ENCODE assay signal across 20 cellular contexts in the genomic region with DNA sequence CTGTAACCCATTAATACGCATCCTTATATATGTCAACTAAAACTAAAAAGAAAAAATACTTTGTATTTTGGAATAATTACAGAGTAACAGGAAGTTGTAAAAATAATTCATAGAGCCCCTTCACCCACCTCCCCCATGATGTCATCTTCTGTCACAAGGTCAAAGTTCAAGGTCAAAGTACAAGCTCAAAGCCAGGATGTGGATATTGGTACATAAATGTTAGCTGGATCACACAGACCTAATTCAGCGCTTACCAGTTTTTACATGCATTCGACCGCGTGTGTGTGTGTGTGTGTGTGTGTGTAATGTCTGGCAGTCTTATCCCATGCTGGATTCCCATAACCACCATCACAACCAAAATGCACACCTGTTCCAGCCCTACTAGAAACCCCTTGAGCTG.
A peak's percentile ranks its signal among the peaks of the same experiment; 100 is the strongest.
DNase-seq lines count a peak whose midpoint lies in the region; ATAC-seq, FAIRE-seq and TF ChIP-seq lines count a peak whose summit lies in the region.
"Had no signal": no experiment of that assay in that cellular context is flagged by ENCODE, and none has a peak within 500 bp of the region (broad histone marks: within the 10 kb centered on the region; RNA-seq: fewer than 3 reads in every experiment).

No MANE protein-coding gene starts in this region.

- no peak overlapping the region for H3K27ac ChIP-seq in K562 (ENCODE audit: extremely low read depth, low read depth, low read length)

- TF ChIP-seq POLR2A in K562 (conservative IDR thresholded peaks at IDR 0.05) = no peak

- DNase-seq in SW480 (ENCODE audit: low spot score) = peak; percentile 1
- DNase-seq in K562 (ENCODE audit: extremely low read depth in 1 of 4, low spot score in 3 of 4) = no peak
- DNase-seq in memory B cell (ENCODE audit: low spot score in 2 of 2) = no peak
- no peak for DNase-seq in LoVo (ENCODE audit: low spot score)
- no peak for DNase-seq in stimulated activated CD4-positive, alpha-beta T cell treated with anti-CD3 and anti-CD28 coated beads, Interleukin-4, amount 100 ng/mL, for 1 hour
- DNase-seq: C1 segment of cervical spinal cord; CD4-positive, CD25-positive, alpha-beta regulatory T cell; CD8-positive, alpha-beta T cell; DMS 273 treated with DMSO at 0.1 percent for 48 hours; DMS79; EL; GDM1; H9; HFFc6 had no signal

- CTCF ChIA-PET in K562 (lab: Yijun Ruan, JAX; ENCODE audit: low intra/inter-chr PET ratio) = no interaction called here

- no peaks in the 10 kb centered on the region; a peak in 1 of 5 replicates for H3K4me1 ChIP-seq in K562 (replicated peaks in 1 of 2; ENCODE audit: control insufficient read depth in 2 of 2, insufficient read depth in 2 of 2, low read length in 2 of 2)

- in situ Hi-C loops in K562 (cut with MboI) = no loop called here

- H3K9me1 ChIP-seq in K562 (ENCODE audit: control insufficient read depth, insufficient read depth, low read length) = no peaks in the 10 kb centered on the region

- intact Hi-C loops in K562 (cut with micrococcal nuclease) = no loop called here

- ATAC-seq in K562 = no peak
- no peak for ATAC-seq in memory B cell (ENCODE audit: low read depth)
- no peak for ATAC-seq in HG03571 (IDR thresholded peaks at IDR 0.05; ENCODE audit: unreplicated experiment)
- ATAC-seq: CD8-positive, alpha-beta T cell; GM23338; HCT116 had no signal

- H3K36me3 ChIP-seq in K562 (ENCODE audit: control insufficient read depth, insufficient read depth, low read length) = no peaks in the 10 kb centered on the region

- no peak for TF ChIP-seq CTCF in K562 (IDR thresholded peaks at IDR 0.05 in 2 of 3, conservative IDR thresholded peaks at IDR 0.05 in 1 of 3; ENCODE audit: insufficient read depth in 2 of 3, low read depth in 1 of 3, low read length in 3 of 3)

- WGBS in K562 (ENCODE audit: insufficient coverage, low coverage, missing lambda C conversion rate) = 58% methylated on average over 5 of the region's 5 CpGs

- H3K79me2 ChIP-seq in K562 (ENCODE audit: control insufficient read depth, insufficient read depth, low read length) = no peaks in the 10 kb centered on the region

- H3K4me3 Mint-ChIP-seq in memory B cell = no peak overlapping the region
- H3K4me3 Mint-ChIP-seq: CD4-positive, CD25-positive, alpha-beta regulatory T cell; CD8-positive, alpha-beta T cell; GM23338; H9; HFFc6 had no signal

- H3K9me3 ChIP-seq in K562 (replicated peaks; ENCODE audit: control insufficient read depth, insufficient read depth, low read depth, low read length) = no peaks in the 10 kb centered on the region

- H3K4me2 ChIP-seq in K562 (ENCODE audit: insufficient read depth, low read length) = no peak overlapping the region
- H3K4me2 ChIP-seq: GM23338 had no signal

- H3K4me3 ChIP-seq in K562 = no peak overlapping the region
- H3K4me3 ChIP-seq: GM23338 had no signal

- peaks cover 4% of the 10 kb centered on the region for H3K27me3 Mint-ChIP-seq in memory B cell

- POLR2A ChIA-PET in K562 (lab: Yijun Ruan, JAX) = interaction anchor here (1.4 kb wide), 1 partner anchor 58 kb away, joined by 3 read pairs; no protein-coding TSS in a partner anchor

- H3K9ac ChIP-seq in K562 (ENCODE audit: insufficient read depth in 1 of 2, low read depth in 2 of 2, low read length in 2 of 2) = no peak overlapping the region

- FAIRE-seq in K562 (lab: Jason Lieb, UNC) = no peak
- FAIRE-seq: D721Med, GM12891, GM18507 had no signal

- peaks cover 2% of the 10 kb centered on the region for H3K4me1 Mint-ChIP-seq in memory B cell

- H4K20me1 ChIP-seq in K562 (replicated peaks; ENCODE audit: control insufficient read depth, insufficient read depth, low read length) = peaks cover 19% of the 10 kb centered on the region; the same call in 1 of the 2 replicates

- peaks cover 0 to 3% of the 10 kb centered on the region in 2 experiments; a peak in 1 of 5 replicates for H3K27me3 ChIP-seq in K562 (ENCODE audit: control insufficient read depth in 2 of 2, insufficient read depth in 2 of 2, low read length in 2 of 2)

- TF ChIP-seq EP300 in K562 (IDR thresholded peaks at IDR 0.05; ENCODE audit: low read length) = no peak

- peaks cover 1% of the 10 kb centered on the region for H3K9me3 Mint-ChIP-seq in memory B cell
- H3K9me3 Mint-ChIP-seq: CD8-positive, alpha-beta T cell; HFFc6 had no signal

- no peak for TF ChIP-seq RAD21 in K562 (CRISPR knock-in tag; conservative IDR thresholded peaks at IDR 0.05 in 1 of 2, IDR thresholded peaks at IDR 0.05 in 1 of 2)

- peak overlapping the region; percentile 38 for H3K27ac Mint-ChIP-seq in memory B cell
- H3K27ac Mint-ChIP-seq: CD4-positive, CD25-positive, alpha-beta regulatory T cell; CD8-positive, alpha-beta T cell; GM23338; H9; HFFc6 had no signal

- BruUV-seq in K562 (replicated peaks; lab: Mats Ljungman, UMichigan) = no TSS peak

- peaks cover 1% of the 10 kb centered on the region for H3K36me3 Mint-ChIP-seq in memory B cell
- H3K36me3 Mint-ChIP-seq: CD4-positive, CD25-positive, alpha-beta regulatory T cell; CD8-positive, alpha-beta T cell had no signal

- no peak overlapping the region for H2AFZ ChIP-seq in K562 (ENCODE audit: low read depth, low read length)
- H2AFZ ChIP-seq: GM23338 had no signal

TF ChIP-seq in K562, 482 proteins besides CTCF, POLR2A, EP300 and RAD21 (continues in another document):
- TF ChIP-seq NR2C1 (IDR thresholded peaks at IDR 0.05) = peak; percentile 79
- TF ChIP-seq NR2C1 (tag; IDR thresholded peaks at IDR 0.05) = peak; percentile 72
- no peak for TF ChIP-seq JUND (IDR thresholded peaks at IDR 0.05; ENCODE audit: borderline replicate concordance, low read depth, low read length)
- TF ChIP-seq JUND (tag; IDR thresholded peaks at IDR 0.05; ENCODE audit: borderline replicate concordance, low read depth, low read length) = no peak
- no peak for TF ChIP-seq ESRRB (CRISPR knock-in tag; IDR thresholded peaks at IDR 0.05; ENCODE audit: borderline replicate concordance)
- TF ChIP-seq ESRRA (IDR thresholded peaks at IDR 0.05; ENCODE audit: borderline replicate concordance, low read depth) = peak; percentile 80
- TF ChIP-seq, protein P1, sequence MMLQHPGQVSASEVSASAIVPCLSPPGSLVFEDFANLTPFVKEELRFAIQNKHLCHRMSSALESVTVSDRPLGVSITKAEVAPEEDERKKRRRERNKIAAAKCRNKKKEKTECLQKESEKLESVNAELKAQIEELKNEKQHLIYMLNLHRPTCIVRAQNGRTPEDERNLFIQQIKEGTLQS (IDR thresholded peaks at IDR 0.05) = 0 out of 2 replicates have a peak, but pooled peaks have one; percentile 21
- TF ChIP-seq, protein P1 (CRISPR knock-in tag; conservative IDR thresholded peaks at IDR 0.05) = no peak
- TF ChIP-seq, protein P2, sequence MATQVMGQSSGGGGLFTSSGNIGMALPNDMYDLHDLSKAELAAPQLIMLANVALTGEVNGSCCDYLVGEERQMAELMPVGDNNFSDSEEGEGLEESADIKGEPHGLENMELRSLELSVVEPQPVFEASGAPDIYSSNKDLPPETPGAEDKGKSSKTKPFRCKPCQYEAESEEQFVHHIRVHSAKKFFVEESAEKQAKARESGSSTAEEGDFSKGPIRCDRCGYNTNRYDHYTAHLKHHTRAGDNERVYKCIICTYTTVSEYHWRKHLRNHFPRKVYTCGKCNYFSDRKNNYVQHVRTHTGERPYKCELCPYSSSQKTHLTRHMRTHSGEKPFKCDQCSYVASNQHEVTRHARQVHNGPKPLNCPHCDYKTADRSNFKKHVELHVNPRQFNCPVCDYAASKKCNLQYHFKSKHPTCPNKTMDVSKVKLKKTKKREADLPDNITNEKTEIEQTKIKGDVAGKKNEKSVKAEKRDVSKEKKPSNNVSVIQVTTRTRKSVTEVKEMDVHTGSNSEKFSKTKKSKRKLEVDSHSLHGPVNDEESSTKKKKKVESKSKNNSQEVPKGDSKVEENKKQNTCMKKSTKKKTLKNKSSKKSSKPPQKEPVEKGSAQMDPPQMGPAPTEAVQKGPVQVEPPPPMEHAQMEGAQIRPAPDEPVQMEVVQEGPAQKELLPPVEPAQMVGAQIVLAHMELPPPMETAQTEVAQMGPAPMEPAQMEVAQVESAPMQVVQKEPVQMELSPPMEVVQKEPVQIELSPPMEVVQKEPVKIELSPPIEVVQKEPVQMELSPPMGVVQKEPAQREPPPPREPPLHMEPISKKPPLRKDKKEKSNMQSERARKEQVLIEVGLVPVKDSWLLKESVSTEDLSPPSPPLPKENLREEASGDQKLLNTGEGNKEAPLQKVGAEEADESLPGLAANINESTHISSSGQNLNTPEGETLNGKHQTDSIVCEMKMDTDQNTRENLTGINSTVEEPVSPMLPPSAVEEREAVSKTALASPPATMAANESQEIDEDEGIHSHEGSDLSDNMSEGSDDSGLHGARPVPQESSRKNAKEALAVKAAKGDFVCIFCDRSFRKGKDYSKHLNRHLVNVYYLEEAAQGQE (CRISPR knock-in tag; IDR thresholded peaks at IDR 0.05; ENCODE audit: low read depth) = no peak
- TF ChIP-seq RUNX1 (IDR thresholded peaks at IDR 0.05; ENCODE audit: low read depth) = no peak
- peak; percentile 75; the same call in 1 of the 2 replicates for TF ChIP-seq NR2C2 (CRISPR knock-in tag; IDR thresholded peaks at IDR 0.05)
- no peak; the same call in 1 of the 2 replicates for TF ChIP-seq NR2C2 (tag; IDR thresholded peaks at IDR 0.05)
- no peak for TF ChIP-seq SLC30A9 (CRISPR knock-in tag; IDR thresholded peaks at IDR 0.05)
- TF ChIP-seq, protein P3, sequence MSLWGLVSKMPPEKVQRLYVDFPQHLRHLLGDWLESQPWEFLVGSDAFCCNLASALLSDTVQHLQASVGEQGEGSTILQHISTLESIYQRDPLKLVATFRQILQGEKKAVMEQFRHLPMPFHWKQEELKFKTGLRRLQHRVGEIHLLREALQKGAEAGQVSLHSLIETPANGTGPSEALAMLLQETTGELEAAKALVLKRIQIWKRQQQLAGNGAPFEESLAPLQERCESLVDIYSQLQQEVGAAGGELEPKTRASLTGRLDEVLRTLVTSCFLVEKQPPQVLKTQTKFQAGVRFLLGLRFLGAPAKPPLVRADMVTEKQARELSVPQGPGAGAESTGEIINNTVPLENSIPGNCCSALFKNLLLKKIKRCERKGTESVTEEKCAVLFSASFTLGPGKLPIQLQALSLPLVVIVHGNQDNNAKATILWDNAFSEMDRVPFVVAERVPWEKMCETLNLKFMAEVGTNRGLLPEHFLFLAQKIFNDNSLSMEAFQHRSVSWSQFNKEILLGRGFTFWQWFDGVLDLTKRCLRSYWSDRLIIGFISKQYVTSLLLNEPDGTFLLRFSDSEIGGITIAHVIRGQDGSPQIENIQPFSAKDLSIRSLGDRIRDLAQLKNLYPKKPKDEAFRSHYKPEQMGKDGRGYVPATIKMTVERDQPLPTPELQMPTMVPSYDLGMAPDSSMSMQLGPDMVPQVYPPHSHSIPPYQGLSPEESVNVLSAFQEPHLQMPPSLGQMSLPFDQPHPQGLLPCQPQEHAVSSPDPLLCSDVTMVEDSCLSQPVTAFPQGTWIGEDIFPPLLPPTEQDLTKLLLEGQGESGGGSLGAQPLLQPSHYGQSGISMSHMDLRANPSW (CRISPR knock-in tag; IDR thresholded peaks at IDR 0.05) = no peak
- no peak for TF ChIP-seq SMARCC2 (IDR thresholded peaks at IDR 0.05; ENCODE audit: low read depth)
- TF ChIP-seq ADNP (tag; IDR thresholded peaks at IDR 0.05) = no peak
